36 cellular contexts compared by ENCODE assay signal in the genomic region with DNA sequence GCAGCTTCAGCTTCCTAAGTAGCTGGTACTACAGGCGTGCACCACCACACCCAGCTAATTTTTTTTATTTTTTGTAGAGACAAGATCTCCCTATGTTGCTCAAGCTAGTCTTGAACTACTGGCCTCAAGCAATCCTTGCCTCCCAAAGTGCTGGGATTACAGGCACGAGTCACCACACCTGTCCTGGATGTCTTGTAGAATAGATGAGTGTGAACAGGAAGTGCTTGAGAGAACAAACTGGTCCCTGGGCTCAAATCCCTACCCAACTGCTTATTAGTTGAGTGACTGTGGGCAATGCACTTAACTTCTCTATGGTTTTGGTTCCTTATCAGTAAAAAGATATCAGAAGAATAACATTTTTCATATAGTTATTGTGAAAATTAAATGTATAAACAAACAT.
"Had no signal": no experiment of that assay in that cellular context is flagged by ENCODE, and none has a peak within 500 bp of the region (broad histone marks: within the 10 kb centered on the region; RNA-seq: fewer than 3 reads in every experiment).

No MANE protein-coding gene starts in this region.

- H3K36me3 ChIP-seq: MG63 had no signal

- H3K4me3 ChIP-seq: MG63 had no signal

- H3K9me3 ChIP-seq: MG63 had no signal

- DNase-seq: MG63, MM.1S, NCI-H1048, NCI-H1092, NCI-H1092 treated with DMSO at 0.1 percent for 48 hours, NCI-H1105, NCI-H1105 treated with DMSO at 0.1 percent for 48 hours, NCI-H1417, NCI-H1417 treated with DMSO at 0.1 percent for 48 hours, NCI-H1436, NCI-H1436 treated with DMSO at 0.1 percent for 48 hours, NCI-H146, NCI-H1694, NCI-H1694 treated with DMSO at 0.1 percent for 48 hours, NCI-H187, NCI-H187 treated with DMSO at 0.1 percent for 48 hours, NCI-H1930, NCI-H2029, NCI-H2029 treated with DMSO at 0.1 percent for 48 hours, NCI-H2081, NCI-H2081 treated with DMSO at 0.1 percent for 48 hours, NCI-H2107, NCI-H2171, NCI-H2171 treated with DMSO at 0.1 percent for 48 hours, NCI-H2227 treated with DMSO at 0.1 percent for 48 hours, NCI-H226, NCI-H345, NCI-H446, NCI-H446 treated with DMSO at 0.1 percent for 48 hours, NCI-H510A, NCI-H510A treated with DMSO at 0.1 percent for 48 hours, NCI-H524, NCI-H524 treated with DMSO at 0.1 percent for 48 hours, NCI-H526, NCI-H526 treated with DMSO at 0.1 percent for 48 hours, NCI-H69 had no signal

- H3K27me3 ChIP-seq: MG63 had no signal
